30 cellular contexts compared by ENCODE assay signal in genomic region chr11:17173332-17173731, GRCh38.
"Had no signal": no experiment of that assay in that cellular context is flagged by ENCODE, and none has a peak within 500 bp of the region (broad histone marks: within the 10 kb centered on the region; RNA-seq: fewer than 3 reads in every experiment).

No MANE protein-coding gene starts in this region.

- H3K4me2 ChIP-seq: hepatocyte had no signal

- H3K4me3 Mint-ChIP-seq: activated CD4-positive, alpha-beta memory T cell treated with anti-CD3 and anti-CD28 coated beads for 36 hours; activated CD4-positive, alpha-beta T cell treated with anti-CD3 and anti-CD28 coated beads, Interleukin-2, amount 10 ng/mL, durations not matched to agents 24 days and 14 days; activated naive CD4-positive, alpha-beta T cell treated with anti-CD3 and anti-CD28 coated beads for 36 hours; activated naive CD8-positive, alpha-beta T cell treated with anti-CD3 and anti-CD28 coated beads for 36 hours; activated T-helper 1 cell treated with anti-CD3 and anti-CD28 coated beads, Interleukin-12 subunit alpha, Interleukin-12 subunit beta, Interleukin-2, Interleukin-4 antibody, amounts not matched to agents 30 ng/mL and 10 ng/mL and 1 ng/mL, durations not matched to agents 14 hours and 24 hours and 36 hours; brain; naive B cell; T-helper 17 cell had no signal

- H3K4me1 ChIP-seq: right lobe of liver had no signal

- H2AFZ ChIP-seq: hepatocyte had no signal

- H3K27me3 Mint-ChIP-seq: activated CD4-positive, alpha-beta memory T cell treated with anti-CD3 and anti-CD28 coated beads for 36 hours; activated CD4-positive, alpha-beta T cell treated with anti-CD3 and anti-CD28 coated beads, Interleukin-2, amount 10 ng/mL, durations not matched to agents 24 days and 14 days; activated naive CD8-positive, alpha-beta T cell treated with anti-CD3 and anti-CD28 coated beads for 36 hours; brain; naive B cell; T-helper 17 cell had no signal

- DNase-seq: activated CD4-positive, alpha-beta memory T cell treated with anti-CD3 and anti-CD28 coated beads for 36 hours; activated CD4-positive, alpha-beta T cell treated with anti-CD3 and anti-CD28 coated beads, Interleukin-2, amount 10 ng/mL, durations not matched to agents 24 days and 14 days; activated CD4-positive, CD25-positive, alpha-beta regulatory T cell treated with anti-CD3 and anti-CD28 coated beads, Interleukin-2, amount 50 U/mL, for 72 hours; activated CD8-positive, alpha-beta memory T cell treated with anti-CD3 and anti-CD28 coated beads, Interleukin-2, amount 50 U/mL, for 4 hours; activated effector memory CD4-positive, alpha-beta T cell treated with anti-CD3 and anti-CD28 coated beads, Interleukin-2, amount 50 U/mL, for 16 hours; activated naive CD4-positive, alpha-beta T cell treated with anti-CD3 and anti-CD28 coated beads for 36 hours; activated naive CD8-positive, alpha-beta T cell treated with anti-CD3 and anti-CD28 coated beads for 36 hours; activated T-cell treated with anti-CD3 and anti-CD28 coated beads, Interleukin-2, amount 50 U/mL, for 1 hour; adrenal gland; central memory CD4-positive, alpha-beta T cell; left cardiac atrium; left ventricle myocardium superior; naive B cell; posterior cingulate gyrus; right lobe of liver; stimulated activated CD4-positive, alpha-beta T cell treated with anti-CD3 and anti-CD28 coated beads, Interleukin-12 subunit alpha, Interleukin-12 subunit beta, amount 100 ng/mL, for 4 hours; stimulated activated CD4-positive, alpha-beta T cell treated with anti-CD3 and anti-CD28 coated beads, Interleukin-4, amount 100 ng/mL, for 1 hour; stimulated activated naive CD8-positive, alpha-beta T cell treated with anti-CD3 and anti-CD28 coated beads, Interleukin-15, Interleukin-2, amounts not matched to agents 100 U/mL and 50 U/mL, for 24 hours; T-helper 17 cell; T1000; testis; transverse colon; WERI-Rb-1 had no signal

- H3K27ac Mint-ChIP-seq: activated CD4-positive, alpha-beta memory T cell treated with anti-CD3 and anti-CD28 coated beads for 36 hours; activated CD4-positive, alpha-beta T cell treated with anti-CD3 and anti-CD28 coated beads, Interleukin-2, amount 10 ng/mL, durations not matched to agents 24 days and 14 days; activated naive CD4-positive, alpha-beta T cell treated with anti-CD3 and anti-CD28 coated beads for 36 hours; activated naive CD8-positive, alpha-beta T cell treated with anti-CD3 and anti-CD28 coated beads for 36 hours; activated T-helper 1 cell treated with anti-CD3 and anti-CD28 coated beads, Interleukin-12 subunit alpha, Interleukin-12 subunit beta, Interleukin-2, Interleukin-4 antibody, amounts not matched to agents 30 ng/mL and 10 ng/mL and 1 ng/mL, durations not matched to agents 14 hours and 24 hours and 36 hours; T-helper 17 cell had no signal

- H3K9me3 Mint-ChIP-seq: activated CD4-positive, alpha-beta memory T cell treated with anti-CD3 and anti-CD28 coated beads for 36 hours; activated CD4-positive, alpha-beta T cell treated with anti-CD3 and anti-CD28 coated beads, Interleukin-2, amount 10 ng/mL, durations not matched to agents 24 days and 14 days; activated naive CD4-positive, alpha-beta T cell treated with anti-CD3 and anti-CD28 coated beads for 36 hours; activated naive CD8-positive, alpha-beta T cell treated with anti-CD3 and anti-CD28 coated beads for 36 hours; activated T-helper 1 cell treated with anti-CD3 and anti-CD28 coated beads, Interleukin-12 subunit alpha, Interleukin-12 subunit beta, Interleukin-2, Interleukin-4 antibody, amounts not matched to agents 30 ng/mL and 10 ng/mL and 1 ng/mL, durations not matched to agents 14 hours and 24 hours and 36 hours; brain; naive B cell had no signal

- H3K27ac ChIP-seq: esophagus muscularis mucosa, gastroesophageal sphincter, hepatocyte, right lobe of liver, skin epidermis, transverse colon, WERI-Rb-1 had no signal

- H3K27me3 ChIP-seq: adrenal gland, ascending aorta, esophagus muscularis mucosa, gastroesophageal sphincter, hepatocyte, right lobe of liver, testis, transverse colon had no signal

- H3K4me1 Mint-ChIP-seq: activated CD4-positive, alpha-beta T cell treated with anti-CD3 and anti-CD28 coated beads, Interleukin-2, amount 10 ng/mL, durations not matched to agents 24 days and 14 days had no signal

- H3K9me3 ChIP-seq: adrenal gland, ascending aorta, esophagus muscularis mucosa, gastroesophageal sphincter, right lobe of liver, testis, transverse colon had no signal

- ATAC-seq: gastroesophageal sphincter; left cardiac atrium; left ventricle myocardium superior; right lobe of liver; stimulated activated naive CD8-positive, alpha-beta T cell treated with anti-CD3 and anti-CD28 coated beads, Interleukin-15, Interleukin-2, amounts not matched to agents 100 U/mL and 50 U/mL, for 24 hours; T-helper 17 cell had no signal

- H3K4me3 ChIP-seq: adrenal gland, ascending aorta, esophagus muscularis mucosa, gastroesophageal sphincter, hepatocyte, right lobe of liver, skin epidermis, testis, transverse colon had no signal
